1 cellular context compared by ENCODE assay signal in the genomic region with DNA sequence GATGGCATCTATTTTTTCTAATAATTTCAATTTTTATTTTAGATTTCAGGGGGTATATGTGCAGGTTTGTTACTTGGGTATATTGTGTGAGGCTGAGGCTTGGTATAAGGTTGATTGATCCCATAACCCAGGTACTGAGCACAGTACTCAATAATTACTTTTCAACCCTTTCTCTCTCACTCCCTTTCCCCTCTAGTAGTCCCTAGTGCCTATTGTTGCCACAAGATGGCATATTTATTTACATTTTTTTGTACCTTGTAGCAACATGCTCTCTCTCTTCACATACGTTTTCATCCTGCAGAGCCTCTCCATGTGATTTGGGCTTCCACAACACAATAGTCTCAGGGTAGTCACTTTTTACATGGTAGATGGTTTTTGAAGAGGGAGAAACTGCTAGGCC.
TF ChIP-seq lines count a peak whose summit lies in the region.

No MANE protein-coding gene starts in this region.

TF ChIP-seq in GM23338, 12 proteins besides CTCF, POLR2A, EP300 and RAD21 (continued from another document):
- TF ChIP-seq, protein P1, sequence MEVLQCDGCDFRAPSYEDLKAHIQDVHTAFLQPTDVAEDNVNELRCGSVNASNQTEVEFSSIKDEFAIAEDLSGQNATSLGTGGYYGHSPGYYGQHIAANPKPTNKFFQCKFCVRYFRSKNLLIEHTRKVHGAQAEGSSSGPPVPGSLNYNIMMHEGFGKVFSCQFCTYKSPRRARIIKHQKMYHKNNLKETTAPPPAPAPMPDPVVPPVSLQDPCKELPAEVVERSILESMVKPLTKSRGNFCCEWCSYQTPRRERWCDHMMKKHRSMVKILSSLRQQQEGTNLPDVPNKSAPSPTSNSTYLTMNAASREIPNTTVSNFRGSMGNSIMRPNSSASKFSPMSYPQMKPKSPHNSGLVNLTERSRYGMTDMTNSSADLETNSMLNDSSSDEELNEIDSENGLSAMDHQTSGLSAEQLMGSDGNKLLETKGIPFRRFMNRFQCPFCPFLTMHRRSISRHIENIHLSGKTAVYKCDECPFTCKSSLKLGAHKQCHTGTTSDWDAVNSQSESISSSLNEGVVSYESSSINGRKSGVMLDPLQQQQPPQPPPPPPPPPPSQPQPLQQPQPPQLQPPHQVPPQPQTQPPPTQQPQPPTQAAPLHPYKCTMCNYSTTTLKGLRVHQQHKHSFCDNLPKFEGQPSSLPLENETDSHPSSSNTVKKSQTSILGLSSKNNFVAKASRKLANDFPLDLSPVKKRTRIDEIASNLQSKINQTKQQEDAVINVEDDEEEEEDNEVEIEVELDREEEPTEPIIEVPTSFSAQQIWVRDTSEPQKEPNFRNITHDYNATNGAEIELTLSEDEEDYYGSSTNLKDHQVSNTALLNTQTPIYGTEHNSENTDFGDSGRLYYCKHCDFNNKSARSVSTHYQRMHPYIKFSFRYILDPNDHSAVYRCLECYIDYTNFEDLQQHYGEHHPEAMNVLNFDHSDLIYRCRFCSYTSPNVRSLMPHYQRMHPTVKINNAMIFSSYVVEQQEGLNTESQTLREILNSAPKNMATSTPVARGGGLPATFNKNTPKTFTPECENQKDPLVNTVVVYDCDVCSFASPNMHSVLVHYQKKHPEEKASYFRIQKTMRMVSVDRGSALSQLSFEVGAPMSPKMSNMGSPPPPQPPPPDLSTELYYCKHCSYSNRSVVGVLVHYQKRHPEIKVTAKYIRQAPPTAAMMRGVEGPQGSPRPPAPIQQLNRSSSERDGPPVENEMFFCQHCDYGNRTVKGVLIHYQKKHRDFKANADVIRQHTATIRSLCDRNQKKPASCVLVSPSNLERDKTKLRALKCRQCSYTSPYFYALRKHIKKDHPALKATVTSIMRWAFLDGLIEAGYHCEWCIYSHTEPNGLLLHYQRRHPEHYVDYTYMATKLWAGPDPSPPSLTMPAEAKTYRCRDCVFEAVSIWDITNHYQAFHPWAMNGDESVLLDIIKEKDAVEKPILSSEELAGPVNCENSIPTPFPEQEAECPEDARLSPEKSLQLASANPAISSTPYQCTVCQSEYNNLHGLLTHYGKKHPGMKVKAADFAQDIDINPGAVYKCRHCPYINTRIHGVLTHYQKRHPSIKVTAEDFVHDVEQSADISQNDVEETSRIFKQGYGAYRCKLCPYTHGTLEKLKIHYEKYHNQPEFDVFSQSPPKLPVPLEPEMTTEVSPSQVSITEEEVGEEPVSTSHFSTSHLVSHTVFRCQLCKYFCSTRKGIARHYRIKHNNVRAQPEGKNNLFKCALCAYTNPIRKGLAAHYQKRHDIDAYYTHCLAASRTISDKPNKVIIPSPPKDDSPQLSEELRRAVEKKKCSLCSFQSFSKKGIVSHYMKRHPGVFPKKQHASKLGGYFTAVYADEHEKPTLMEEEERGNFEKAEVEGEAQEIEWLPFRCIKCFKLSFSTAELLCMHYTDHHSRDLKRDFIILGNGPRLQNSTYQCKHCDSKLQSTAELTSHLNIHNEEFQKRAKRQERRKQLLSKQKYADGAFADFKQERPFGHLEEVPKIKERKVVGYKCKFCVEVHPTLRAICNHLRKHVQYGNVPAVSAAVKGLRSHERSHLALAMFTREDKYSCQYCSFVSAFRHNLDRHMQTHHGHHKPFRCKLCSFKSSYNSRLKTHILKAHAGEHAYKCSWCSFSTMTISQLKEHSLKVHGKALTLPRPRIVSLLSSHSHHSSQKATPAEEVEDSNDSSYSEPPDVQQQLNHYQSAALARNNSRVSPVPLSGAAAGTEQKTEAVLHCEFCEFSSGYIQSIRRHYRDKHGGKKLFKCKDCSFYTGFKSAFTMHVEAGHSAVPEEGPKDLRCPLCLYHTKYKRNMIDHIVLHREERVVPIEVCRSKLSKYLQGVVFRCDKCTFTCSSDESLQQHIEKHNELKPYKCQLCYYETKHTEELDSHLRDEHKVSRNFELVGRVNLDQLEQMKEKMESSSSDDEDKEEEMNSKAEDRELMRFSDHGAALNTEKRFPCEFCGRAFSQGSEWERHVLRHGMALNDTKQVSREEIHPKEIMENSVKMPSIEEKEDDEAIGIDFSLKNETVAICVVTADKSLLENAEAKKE (CRISPR knock-in tag; IDR thresholded peaks at IDR 0.05), result no peak
- no peak for TF ChIP-seq NANOG (IDR thresholded peaks at IDR 0.05; ENCODE audit: borderline replicate concordance)
